8 cellular contexts compared by ENCODE assay signal in the genomic region with DNA sequence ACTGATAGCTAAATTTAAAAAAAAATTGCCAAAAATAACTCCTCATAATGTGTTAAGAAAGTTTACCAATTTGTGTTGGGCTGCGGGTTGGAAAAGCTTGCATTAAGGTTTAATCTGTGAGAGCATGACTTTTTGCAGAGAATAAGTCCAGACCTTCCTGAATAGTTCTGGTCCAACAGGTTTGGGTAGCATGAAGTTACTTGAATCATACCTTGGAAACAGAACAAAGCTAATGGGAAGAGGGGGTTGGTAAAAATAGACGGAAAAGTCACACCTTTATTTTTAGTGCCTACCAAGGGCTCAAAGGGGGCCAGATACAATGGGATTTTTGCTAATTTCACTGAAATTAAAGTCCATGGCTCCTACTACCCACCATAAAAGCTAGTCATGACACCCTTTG. TPM values are rescaled to one million over a fixed set of nuclear protein-coding genes. Genes with fewer than 3 reads are reported as not detected.
A peak's percentile ranks its signal among the peaks of the same experiment; 100 is the strongest.
DNase-seq lines count a peak whose midpoint lies in the region; ATAC-seq and TF ChIP-seq lines count a peak whose summit lies in the region.

No MANE protein-coding gene starts in this region.

- H3K4me1 ChIP-seq in OCI-LY1 (ENCODE audit: insufficient read depth, low read length, severe bottlenecking) (peaks cover 42% of the 10 kb centered on the region), stomach (peaks cover 29 to 66% (median 52%) of the 10 kb centered on the region in 4 donors), gastroesophageal sphincter (peaks cover 5 to 59% (median 13%) of the 10 kb centered on the region in 3 donors)

- H3K27ac ChIP-seq in OCI-LY1 (ENCODE audit: low read depth, low read length, poor library complexity, severe bottlenecking) = peak overlapping the region; percentile 44
- peak overlapping the region; percentile 72 for H3K27ac ChIP-seq in epithelial cell of prostate
- peak overlapping the region in 4 of 5 donors; percentile 34 to 87 (median 68) for H3K27ac ChIP-seq in stomach
- H3K27ac ChIP-seq in gastroesophageal sphincter = no peak overlapping the region

- no peak overlapping the region for H2AFZ ChIP-seq in OCI-LY1 (ENCODE audit: low read length)

- H3K9me3 Mint-ChIP-seq in activated naive CD4-positive, alpha-beta T cell treated with anti-CD3 and anti-CD28 coated beads, Interleukin-2, amount 50 U/mL, for 24 hours = no peaks in the 10 kb centered on the region

- TF ChIP-seq CTCF in OCI-LY1 (IDR thresholded peaks at IDR 0.05; ENCODE audit: low read length) (no peak), stomach (IDR thresholded peaks at IDR 0.05) (no peak), gastroesophageal sphincter (IDR thresholded peaks at IDR 0.05) (no peak)

- H3K4me3 ChIP-seq in OCI-LY1 (ENCODE audit: low read depth, low read length, poor library complexity, severe bottlenecking) = peak overlapping the region; percentile 78
- peak overlapping the region in 1 of 4 donors; percentile 63 for H3K4me3 ChIP-seq in stomach
- H3K4me3 ChIP-seq in gastroesophageal sphincter = no peak overlapping the region

- H3K9me3 ChIP-seq in OCI-LY1 (ENCODE audit: low read length) (no peaks in the 10 kb centered on the region), stomach (no peaks in the 10 kb centered on the region), gastroesophageal sphincter (no peaks in the 10 kb centered on the region)

- peaks cover 27% of the 10 kb centered on the region for H3K79me2 ChIP-seq in OCI-LY1 (ENCODE audit: insufficient read depth, low read length)

- peak overlapping the region; percentile 74 for H3K9ac ChIP-seq in OCI-LY1 (ENCODE audit: low read length)

- WGBS in stomach, 5 donors = 29 to 69% (median 39%) methylated on average over 2 of the region's 2 CpGs
- 78 to 80% methylated on average over 2 of the region's 2 CpGs for WGBS in gastroesophageal sphincter (ENCODE audit: low coverage in 1 of 2), 2 donors

- no peaks in the 10 kb centered on the region for H3F3A ChIP-seq in OCI-LY1 (ENCODE audit: insufficient read depth, low read length)

- DNase-seq in activated naive CD4-positive, alpha-beta T cell treated with anti-CD3 and anti-CD28 coated beads, Interleukin-2, amount 50 U/mL, for 16 hours = no peak
- no peak for DNase-seq in epithelial cell of prostate (ENCODE audit: low read depth, low spot score)
- DNase-seq in stomach = no peak
- no peak for DNase-seq in stimulated activated CD4-positive, alpha-beta T cell treated with anti-CD3 and anti-CD28 coated beads, Interleukin-12 subunit alpha, Interleukin-12 subunit beta, amount 100 ng/mL, for 4 hours

- peak overlapping the region; percentile 94 for H3K4me3 Mint-ChIP-seq in activated naive CD4-positive, alpha-beta T cell treated with anti-CD3 and anti-CD28 coated beads, Interleukin-2, amount 50 U/mL, for 24 hours

- intact Hi-C loops in stomach (cut with DNase I; ENCODE audit: low total_unique reads) = no loop called here

- peak overlapping the region; percentile 92 for H3K27ac Mint-ChIP-seq in activated naive CD4-positive, alpha-beta T cell treated with anti-CD3 and anti-CD28 coated beads, Interleukin-2, amount 50 U/mL, for 24 hours

- no peak for TF ChIP-seq POLR2A in stomach (IDR thresholded peaks at IDR 0.05)
- no peak for TF ChIP-seq POLR2A in gastroesophageal sphincter (IDR thresholded peaks at IDR 0.05)

- ATAC-seq in HG03565 (IDR thresholded peaks at IDR 0.05; ENCODE audit: unreplicated experiment) = no peak
- no peak for ATAC-seq in gastroesophageal sphincter

- H3K4me1 Mint-ChIP-seq in activated naive CD4-positive, alpha-beta T cell treated with anti-CD3 and anti-CD28 coated beads, Interleukin-2, amount 50 U/mL, for 24 hours = peaks cover 36% of the 10 kb centered on the region

- TF ChIP-seq EP300 in stomach (IDR thresholded peaks at IDR 0.05) (no peak), gastroesophageal sphincter (IDR thresholded peaks at IDR 0.05) (no peak)

- H3K27me3 ChIP-seq in OCI-LY1 (ENCODE audit: insufficient read depth, low read length) = no peaks in the 10 kb centered on the region
- no peaks in the 10 kb centered on the region for H3K27me3 ChIP-seq in stomach
- H3K27me3 ChIP-seq in gastroesophageal sphincter = no peaks in the 10 kb centered on the region

- H3K36me3 ChIP-seq in OCI-LY1 (ENCODE audit: insufficient read depth, low read length) (peaks cover 64% of the 10 kb centered on the region), stomach (peaks cover 6 to 31% (median 28%) of the 10 kb centered on the region in 4 donors), gastroesophageal sphincter (peaks cover 0 to 35% of the 10 kb centered on the region in 2 donors)

- no peaks in the 10 kb centered on the region for H3K27me3 Mint-ChIP-seq in activated naive CD4-positive, alpha-beta T cell treated with anti-CD3 and anti-CD28 coated beads, Interleukin-2, amount 50 U/mL, for 24 hours

- H3K4me2 ChIP-seq in OCI-LY1 (ENCODE audit: low read length) = peak overlapping the region; percentile 99

- H4K20me1 ChIP-seq in OCI-LY1 (ENCODE audit: insufficient read depth, low read length) = no peaks in the 10 kb centered on the region

- no peaks in the 10 kb centered on the region for H3K9me2 ChIP-seq in OCI-LY1 (ENCODE audit: low read depth, low read length)

- H3K36me3 Mint-ChIP-seq in activated naive CD4-positive, alpha-beta T cell treated with anti-CD3 and anti-CD28 coated beads, Interleukin-2, amount 50 U/mL, for 24 hours = peaks cover 26% of the 10 kb centered on the region

RNA-seq across cellular contexts. Expression of gene MATR3, which starts 17.1 kb away (rescaled TPM):
- total RNA-seq in stomach = 100 to 1,000 TPM in 4 of 5 donors, 10 to 100 TPM in 1; 73.6 to 352 (median 176) TPM
- polyA plus RNA-seq in stomach = 10 to 100 TPM; 68.2 to 86.0 (median 73.9) TPM
- 100 to 1,000 TPM; 194 to 326 (median 314) TPM for total RNA-seq in gastroesophageal sphincter

Comparison
In these comparisons a context has a peak if more than half of its experiments do, and no peak if none do; other contexts are left out.
1. H3K27ac ChIP-seq: peak in OCI-LY1 (single experiment), epithelial cell of prostate (single experiment) and stomach (4 of 5); none in gastroesophageal sphincter (0 of 4).